ENCODE assay signal across 1 cellular context in the genomic region with DNA sequence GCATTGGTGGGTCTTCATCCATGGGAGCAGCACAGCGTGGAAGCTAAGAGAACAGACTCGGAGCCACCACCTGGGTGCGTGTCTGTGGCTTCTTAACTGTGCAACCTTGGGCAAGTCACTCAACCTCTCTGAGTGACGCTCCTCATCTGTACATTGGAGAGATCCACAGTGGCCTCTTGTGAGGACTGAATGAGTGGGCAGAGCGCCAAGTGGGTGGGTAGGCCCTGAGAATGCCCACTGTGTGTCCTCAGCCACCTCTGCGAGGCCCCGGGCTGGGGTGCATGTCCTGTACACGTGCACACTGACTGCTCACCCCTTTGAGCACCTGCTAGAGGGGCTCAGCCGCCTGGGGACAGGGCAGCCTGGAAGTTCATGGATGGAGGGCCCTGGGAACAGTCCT.
TF ChIP-seq lines count a peak whose summit lies in the region.

No MANE protein-coding gene starts in this region.

TF ChIP-seq in HepG2, 621 proteins besides CTCF, POLR2A, EP300 and RAD21 (continued from another document and continues in another):
- TF ChIP-seq, protein P1, sequence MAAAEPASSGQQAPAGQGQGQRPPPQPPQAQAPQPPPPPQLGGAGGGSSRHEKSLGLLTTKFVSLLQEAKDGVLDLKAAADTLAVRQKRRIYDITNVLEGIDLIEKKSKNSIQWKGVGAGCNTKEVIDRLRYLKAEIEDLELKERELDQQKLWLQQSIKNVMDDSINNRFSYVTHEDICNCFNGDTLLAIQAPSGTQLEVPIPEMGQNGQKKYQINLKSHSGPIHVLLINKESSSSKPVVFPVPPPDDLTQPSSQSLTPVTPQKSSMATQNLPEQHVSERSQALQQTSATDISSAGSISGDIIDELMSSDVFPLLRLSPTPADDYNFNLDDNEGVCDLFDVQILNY (CRISPR knock-in tag; conservative IDR thresholded peaks at IDR 0.05), result no peak
- 0 out of 2 replicates have a peak, but pooled peaks have one; percentile 35 for TF ChIP-seq ARNTL (CRISPR knock-in tag; IDR thresholded peaks at IDR 0.05)
- TF ChIP-seq BCL6 (CRISPR knock-in tag; IDR thresholded peaks at IDR 0.05), result peak; percentile 55; the same call in 1 of the 2 replicates
- peak; percentile 45 for TF ChIP-seq SALL1 (CRISPR knock-in tag; IDR thresholded peaks at IDR 0.05)
- TF ChIP-seq RARA (CRISPR knock-in tag; IDR thresholded peaks at IDR 0.05), result peak; percentile 50; the same call in 1 of the 2 replicates
- TF ChIP-seq CBX1 (IDR thresholded peaks at IDR 0.05; ENCODE audit: low read depth), result no peak
- TF ChIP-seq NFE2L2 (IDR thresholded peaks at IDR 0.05; ENCODE audit: low read length), result no peak
- TF ChIP-seq FOSL2 (CRISPR knock-in tag; IDR thresholded peaks at IDR 0.05), result peak; percentile 67
- no peak for TF ChIP-seq ZNF557 (CRISPR knock-in tag; IDR thresholded peaks at IDR 0.05)
- TF ChIP-seq, protein P2, sequence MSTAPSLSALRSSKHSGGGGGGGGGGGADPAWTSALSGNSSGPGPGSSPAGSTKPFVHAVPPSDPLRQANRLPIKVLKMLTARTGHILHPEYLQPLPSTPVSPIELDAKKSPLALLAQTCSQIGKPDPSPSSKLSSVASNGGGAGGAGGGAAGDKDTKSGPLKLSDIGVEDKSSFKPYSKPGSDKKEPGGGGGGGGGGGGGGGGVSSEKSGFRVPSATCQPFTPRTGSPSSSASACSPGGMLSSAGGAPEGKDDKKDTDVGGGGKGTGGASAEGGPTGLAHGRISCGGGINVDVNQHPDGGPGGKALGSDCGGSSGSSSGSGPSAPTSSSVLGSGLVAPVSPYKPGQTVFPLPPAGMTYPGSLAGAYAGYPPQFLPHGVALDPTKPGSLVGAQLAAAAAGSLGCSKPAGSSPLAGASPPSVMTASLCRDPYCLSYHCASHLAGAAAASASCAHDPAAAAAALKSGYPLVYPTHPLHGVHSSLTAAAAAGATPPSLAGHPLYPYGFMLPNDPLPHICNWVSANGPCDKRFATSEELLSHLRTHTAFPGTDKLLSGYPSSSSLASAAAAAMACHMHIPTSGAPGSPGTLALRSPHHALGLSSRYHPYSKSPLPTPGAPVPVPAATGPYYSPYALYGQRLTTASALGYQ (CRISPR knock-in tag; IDR thresholded peaks at IDR 0.05), result no peak
- TF ChIP-seq NR1H2 (CRISPR knock-in tag; IDR thresholded peaks at IDR 0.05; ENCODE audit: borderline replicate concordance, low read depth), result no peak
- TF ChIP-seq ZSCAN29 (CRISPR knock-in tag; conservative IDR thresholded peaks at IDR 0.05), result no peak
- TF ChIP-seq ZSCAN9 (CRISPR knock-in tag; IDR thresholded peaks at IDR 0.05; ENCODE audit: borderline replicate concordance), result no peak
- TF ChIP-seq, protein P3, sequence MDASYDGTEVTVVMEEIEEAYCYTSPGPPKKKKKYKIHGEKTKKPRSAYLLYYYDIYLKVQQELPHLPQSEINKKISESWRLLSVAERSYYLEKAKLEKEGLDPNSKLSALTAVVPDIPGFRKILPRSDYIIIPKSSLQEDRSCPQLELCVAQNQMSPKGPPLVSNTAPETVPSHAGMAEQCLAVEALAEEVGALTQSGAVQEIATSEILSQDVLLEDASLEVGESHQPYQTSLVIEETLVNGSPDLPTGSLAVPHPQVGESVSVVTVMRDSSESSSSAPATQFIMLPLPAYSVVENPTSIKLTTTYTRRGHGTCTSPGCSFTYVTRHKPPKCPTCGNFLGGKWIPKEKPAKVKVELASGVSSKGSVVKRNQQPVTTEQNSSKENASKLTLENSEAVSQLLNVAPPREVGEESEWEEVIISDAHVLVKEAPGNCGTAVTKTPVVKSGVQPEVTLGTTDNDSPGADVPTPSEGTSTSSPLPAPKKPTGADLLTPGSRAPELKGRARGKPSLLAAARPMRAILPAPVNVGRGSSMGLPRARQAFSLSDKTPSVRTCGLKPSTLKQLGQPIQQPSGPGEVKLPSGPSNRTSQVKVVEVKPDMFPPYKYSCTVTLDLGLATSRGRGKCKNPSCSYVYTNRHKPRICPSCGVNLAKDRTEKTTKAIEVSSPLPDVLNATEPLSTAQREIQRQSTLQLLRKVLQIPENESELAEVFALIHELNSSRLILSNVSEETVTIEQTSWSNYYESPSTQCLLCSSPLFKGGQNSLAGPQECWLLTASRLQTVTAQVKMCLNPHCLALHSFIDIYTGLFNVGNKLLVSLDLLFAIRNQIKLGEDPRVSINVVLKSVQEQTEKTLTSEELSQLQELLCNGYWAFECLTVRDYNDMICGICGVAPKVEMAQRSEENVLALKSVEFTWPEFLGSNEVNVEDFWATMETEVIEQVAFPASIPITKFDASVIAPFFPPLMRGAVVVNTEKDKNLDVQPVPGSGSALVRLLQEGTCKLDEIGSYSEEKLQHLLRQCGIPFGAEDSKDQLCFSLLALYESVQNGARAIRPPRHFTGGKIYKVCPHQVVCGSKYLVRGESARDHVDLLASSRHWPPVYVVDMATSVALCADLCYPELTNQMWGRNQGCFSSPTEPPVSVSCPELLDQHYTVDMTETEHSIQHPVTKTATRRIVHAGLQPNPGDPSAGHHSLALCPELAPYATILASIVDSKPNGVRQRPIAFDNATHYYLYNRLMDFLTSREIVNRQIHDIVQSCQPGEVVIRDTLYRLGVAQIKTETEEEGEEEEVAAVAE (CRISPR knock-in tag; IDR thresholded peaks at IDR 0.05; ENCODE audit: borderline replicate concordance), result no peak
- no peak for TF ChIP-seq NFKBIZ (CRISPR knock-in tag; IDR thresholded peaks at IDR 0.05)
- TF ChIP-seq ZFX (CRISPR knock-in tag; IDR thresholded peaks at IDR 0.05; ENCODE audit: low read depth), result no peak
- TF ChIP-seq, protein P4, sequence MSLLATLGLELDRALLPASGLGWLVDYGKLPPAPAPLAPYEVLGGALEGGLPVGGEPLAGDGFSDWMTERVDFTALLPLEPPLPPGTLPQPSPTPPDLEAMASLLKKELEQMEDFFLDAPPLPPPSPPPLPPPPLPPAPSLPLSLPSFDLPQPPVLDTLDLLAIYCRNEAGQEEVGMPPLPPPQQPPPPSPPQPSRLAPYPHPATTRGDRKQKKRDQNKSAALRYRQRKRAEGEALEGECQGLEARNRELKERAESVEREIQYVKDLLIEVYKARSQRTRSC (CRISPR knock-in tag; IDR thresholded peaks at IDR 0.05; ENCODE audit: low read depth), result no peak
- peak; percentile 21; the same call in 1 of the 2 replicates for TF ChIP-seq TBX2 (CRISPR knock-in tag; IDR thresholded peaks at IDR 0.05; ENCODE audit: borderline replicate concordance)
- no peak for TF ChIP-seq ELF4 (CRISPR knock-in tag; IDR thresholded peaks at IDR 0.05; ENCODE audit: borderline replicate concordance)
- peak; percentile 19; the same call in 1 of the 2 replicates for TF ChIP-seq RXRA (CRISPR knock-in tag; IDR thresholded peaks at IDR 0.05)
- TF ChIP-seq ETV5 (CRISPR knock-in tag; IDR thresholded peaks at IDR 0.05; ENCODE audit: borderline replicate concordance), result no peak
- no peak for TF ChIP-seq TSC22D2 (CRISPR knock-in tag; IDR thresholded peaks at IDR 0.05; ENCODE audit: borderline replicate concordance)
- TF ChIP-seq AHR (CRISPR knock-in tag; IDR thresholded peaks at IDR 0.05), result no peak
- peak; percentile 76 for TF ChIP-seq ZMYM3 (CRISPR knock-in tag; IDR thresholded peaks at IDR 0.05)
- TF ChIP-seq, protein P5, sequence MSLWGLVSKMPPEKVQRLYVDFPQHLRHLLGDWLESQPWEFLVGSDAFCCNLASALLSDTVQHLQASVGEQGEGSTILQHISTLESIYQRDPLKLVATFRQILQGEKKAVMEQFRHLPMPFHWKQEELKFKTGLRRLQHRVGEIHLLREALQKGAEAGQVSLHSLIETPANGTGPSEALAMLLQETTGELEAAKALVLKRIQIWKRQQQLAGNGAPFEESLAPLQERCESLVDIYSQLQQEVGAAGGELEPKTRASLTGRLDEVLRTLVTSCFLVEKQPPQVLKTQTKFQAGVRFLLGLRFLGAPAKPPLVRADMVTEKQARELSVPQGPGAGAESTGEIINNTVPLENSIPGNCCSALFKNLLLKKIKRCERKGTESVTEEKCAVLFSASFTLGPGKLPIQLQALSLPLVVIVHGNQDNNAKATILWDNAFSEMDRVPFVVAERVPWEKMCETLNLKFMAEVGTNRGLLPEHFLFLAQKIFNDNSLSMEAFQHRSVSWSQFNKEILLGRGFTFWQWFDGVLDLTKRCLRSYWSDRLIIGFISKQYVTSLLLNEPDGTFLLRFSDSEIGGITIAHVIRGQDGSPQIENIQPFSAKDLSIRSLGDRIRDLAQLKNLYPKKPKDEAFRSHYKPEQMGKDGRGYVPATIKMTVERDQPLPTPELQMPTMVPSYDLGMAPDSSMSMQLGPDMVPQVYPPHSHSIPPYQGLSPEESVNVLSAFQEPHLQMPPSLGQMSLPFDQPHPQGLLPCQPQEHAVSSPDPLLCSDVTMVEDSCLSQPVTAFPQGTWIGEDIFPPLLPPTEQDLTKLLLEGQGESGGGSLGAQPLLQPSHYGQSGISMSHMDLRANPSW (CRISPR knock-in tag; IDR thresholded peaks at IDR 0.05; ENCODE audit: borderline replicate concordance), result no peak
- TF ChIP-seq, protein P6, sequence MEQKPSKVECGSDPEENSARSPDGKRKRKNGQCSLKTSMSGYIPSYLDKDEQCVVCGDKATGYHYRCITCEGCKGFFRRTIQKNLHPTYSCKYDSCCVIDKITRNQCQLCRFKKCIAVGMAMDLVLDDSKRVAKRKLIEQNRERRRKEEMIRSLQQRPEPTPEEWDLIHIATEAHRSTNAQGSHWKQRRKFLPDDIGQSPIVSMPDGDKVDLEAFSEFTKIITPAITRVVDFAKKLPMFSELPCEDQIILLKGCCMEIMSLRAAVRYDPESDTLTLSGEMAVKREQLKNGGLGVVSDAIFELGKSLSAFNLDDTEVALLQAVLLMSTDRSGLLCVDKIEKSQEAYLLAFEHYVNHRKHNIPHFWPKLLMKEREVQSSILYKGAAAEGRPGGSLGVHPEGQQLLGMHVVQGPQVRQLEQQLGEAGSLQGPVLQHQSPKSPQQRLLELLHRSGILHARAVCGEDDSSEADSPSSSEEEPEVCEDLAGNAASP (CRISPR knock-in tag; IDR thresholded peaks at IDR 0.05; ENCODE audit: borderline replicate concordance), result peak; percentile 77; the same call in 1 of the 2 replicates
- no peak for TF ChIP-seq CHCHD3 (CRISPR knock-in tag; IDR thresholded peaks at IDR 0.05)
- TF ChIP-seq, protein P7, sequence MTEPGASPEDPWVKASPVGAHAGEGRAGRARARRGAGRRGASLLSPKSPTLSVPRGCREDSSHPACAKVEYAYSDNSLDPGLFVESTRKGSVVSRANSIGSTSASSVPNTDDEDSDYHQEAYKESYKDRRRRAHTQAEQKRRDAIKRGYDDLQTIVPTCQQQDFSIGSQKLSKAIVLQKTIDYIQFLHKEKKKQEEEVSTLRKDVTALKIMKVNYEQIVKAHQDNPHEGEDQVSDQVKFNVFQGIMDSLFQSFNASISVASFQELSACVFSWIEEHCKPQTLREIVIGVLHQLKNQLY (CRISPR knock-in tag; IDR thresholded peaks at IDR 0.05), result peak; percentile 94
- TF ChIP-seq GABPB1 (CRISPR knock-in tag; IDR thresholded peaks at IDR 0.05), result peak; percentile 42
- TF ChIP-seq, protein P8, sequence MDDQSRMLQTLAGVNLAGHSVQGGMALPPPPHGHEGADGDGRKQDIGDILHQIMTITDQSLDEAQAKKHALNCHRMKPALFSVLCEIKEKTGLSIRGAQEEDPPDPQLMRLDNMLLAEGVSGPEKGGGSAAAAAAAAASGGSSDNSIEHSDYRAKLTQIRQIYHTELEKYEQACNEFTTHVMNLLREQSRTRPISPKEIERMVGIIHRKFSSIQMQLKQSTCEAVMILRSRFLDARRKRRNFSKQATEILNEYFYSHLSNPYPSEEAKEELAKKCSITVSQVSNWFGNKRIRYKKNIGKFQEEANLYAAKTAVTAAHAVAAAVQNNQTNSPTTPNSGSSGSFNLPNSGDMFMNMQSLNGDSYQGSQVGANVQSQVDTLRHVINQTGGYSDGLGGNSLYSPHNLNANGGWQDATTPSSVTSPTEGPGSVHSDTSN (CRISPR knock-in tag; IDR thresholded peaks at IDR 0.05; ENCODE audit: borderline replicate concordance), result no peak
- TF ChIP-seq, protein P9, sequence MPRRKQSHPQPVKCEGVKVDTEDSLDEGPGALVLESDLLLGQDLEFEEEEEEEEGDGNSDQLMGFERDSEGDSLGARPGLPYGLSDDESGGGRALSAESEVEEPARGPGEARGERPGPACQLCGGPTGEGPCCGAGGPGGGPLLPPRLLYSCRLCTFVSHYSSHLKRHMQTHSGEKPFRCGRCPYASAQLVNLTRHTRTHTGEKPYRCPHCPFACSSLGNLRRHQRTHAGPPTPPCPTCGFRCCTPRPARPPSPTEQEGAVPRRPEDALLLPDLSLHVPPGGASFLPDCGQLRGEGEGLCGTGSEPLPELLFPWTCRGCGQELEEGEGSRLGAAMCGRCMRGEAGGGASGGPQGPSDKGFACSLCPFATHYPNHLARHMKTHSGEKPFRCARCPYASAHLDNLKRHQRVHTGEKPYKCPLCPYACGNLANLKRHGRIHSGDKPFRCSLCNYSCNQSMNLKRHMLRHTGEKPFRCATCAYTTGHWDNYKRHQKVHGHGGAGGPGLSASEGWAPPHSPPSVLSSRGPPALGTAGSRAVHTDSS (CRISPR knock-in tag; conservative IDR thresholded peaks at IDR 0.05), result no peak
- no peak for TF ChIP-seq RFX5 (IDR thresholded peaks at IDR 0.05; ENCODE audit: low read depth, low read length)
- no peak for TF ChIP-seq HOXA7 (CRISPR knock-in tag; IDR thresholded peaks at IDR 0.05)
- TF ChIP-seq FOXA3 (CRISPR knock-in tag; IDR thresholded peaks at IDR 0.05), result peak; percentile 59; the same call in 1 of the 2 replicates
- TF ChIP-seq ESRRA (CRISPR knock-in tag; IDR thresholded peaks at IDR 0.05; ENCODE audit: low read depth), result no peak
- peak; percentile 17; the same call in 1 of the 2 replicates for TF ChIP-seq SOX5 (CRISPR knock-in tag; IDR thresholded peaks at IDR 0.05; ENCODE audit: borderline replicate concordance)
- peak; percentile 53; the same call in 1 of the 2 replicates for TF ChIP-seq KDM1A (CRISPR knock-in tag; IDR thresholded peaks at IDR 0.05)
- no peak for TF ChIP-seq FLYWCH1 (CRISPR knock-in tag; IDR thresholded peaks at IDR 0.05)
- TF ChIP-seq, protein P10, sequence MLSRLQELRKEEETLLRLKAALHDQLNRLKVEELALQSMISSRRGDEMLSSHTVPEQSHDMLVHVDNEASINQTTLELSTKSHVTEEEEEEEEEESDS (CRISPR knock-in tag; IDR thresholded peaks at IDR 0.05; ENCODE audit: borderline replicate concordance), result no peak
- TF ChIP-seq SSRP1 (CRISPR knock-in tag; IDR thresholded peaks at IDR 0.05), result peak; percentile 33; the same call in 1 of the 2 replicates
- TF ChIP-seq MED1 (CRISPR knock-in tag; IDR thresholded peaks at IDR 0.05), result 0 out of 2 replicates have a peak, but pooled peaks have one; percentile 25
- no peak for TF ChIP-seq REXO4 (CRISPR knock-in tag; IDR thresholded peaks at IDR 0.05; ENCODE audit: borderline replicate concordance)
- TF ChIP-seq HMG20A (CRISPR knock-in tag; IDR thresholded peaks at IDR 0.05; ENCODE audit: borderline replicate concordance), result peak; percentile 73
